In genomic region chr4:39700500-39700899, GRCh38 we compare ENCODE assay signal across 11 cellular contexts. TPM values are rescaled to one million over a fixed set of nuclear protein-coding genes. Genes with fewer than 3 reads are reported as not detected.
DNase-seq lines count a peak whose midpoint lies in the region; ATAC-seq and TF ChIP-seq lines count a peak whose summit lies in the region.
"Had no signal": no experiment of that assay in that cellular context is flagged by ENCODE, and none has a peak within 500 bp of the region (broad histone marks: within the 10 kb centered on the region; RNA-seq: fewer than 3 reads in every experiment).

No MANE protein-coding gene starts in this region.

- intact Hi-C loops in activated CD4-positive, alpha-beta T cell treated with anti-CD3 and anti-CD28 coated beads, Interleukin-2, amount 10 ng/mL, durations not matched to agents 24 days and 14 days (cut with micrococcal nuclease), result no loop called here
- intact Hi-C loops in activated B cell treated with CpG ODN at 0.5 μM for 24 hours (cut with micrococcal nuclease), result no loop called here

- no peak for DNase-seq in activated CD4-positive, alpha-beta T cell treated with anti-CD3 and anti-CD28 coated beads, Interleukin-2, amount 10 ng/mL, durations not matched to agents 24 days and 14 days
- no peak for DNase-seq in activated CD4-positive, alpha-beta T cell treated with anti-CD3 and anti-CD28 coated beads for 4 hours
- no peak for DNase-seq in activated B cell treated with CpG ODN at 0.5 μM for 24 hours
- DNase-seq in fibroblast of pulmonary artery (ENCODE audit: low read depth), result no peak
- no peak for DNase-seq in NCI-H1092 treated with DMSO at 0.1 percent for 48 hours (lab: John Stamatoyannopoulos, UW)
- no peak for DNase-seq in middle frontal gyrus (ENCODE audit: extremely low spot score, low spot score)
- DNase-seq: NCI-H1694, right cardiac atrium had no signal

- peaks cover 0 to 2% (median 0%) of the 10 kb centered on the region in 3 donors for H3K36me3 ChIP-seq in skeletal muscle tissue (ENCODE audit: control insufficient read depth in 3 of 3, insufficient read depth in 3 of 3, low read length in 3 of 3)

- peaks cover 20% of the 10 kb centered on the region for H3K36me3 Mint-ChIP-seq in activated CD4-positive, alpha-beta T cell treated with anti-CD3 and anti-CD28 coated beads, Interleukin-2, amount 10 ng/mL, durations not matched to agents 24 days and 14 days (ENCODE audit: low read depth)
- H3K36me3 Mint-ChIP-seq in activated B cell treated with CpG ODN at 0.5 μM for 24 hours (ENCODE audit: low read depth), result peaks cover 23% of the 10 kb centered on the region

- CTCF ChIA-PET in activated B cell treated with CpG ODN at 0.5 μM for 24 hours (lab: Charles Lee), result no interaction called here

- no peaks in the 10 kb centered on the region for H3K27me3 ChIP-seq in skeletal muscle tissue (ENCODE audit: control insufficient read depth in 3 of 3, insufficient read depth in 3 of 3, low read length in 3 of 3)
- H3K27me3 ChIP-seq: vagina had no signal

- H3K9me3 ChIP-seq in skeletal muscle tissue (ENCODE audit: control insufficient read depth in 3 of 3, low read length in 3 of 3), result no peaks in the 10 kb centered on the region
- H3K9me3 ChIP-seq: vagina had no signal

- ATAC-seq in activated B cell treated with CpG ODN at 0.5 μM for 24 hours (ENCODE audit: low read depth) (no peak), GM18498 (IDR thresholded peaks at IDR 0.05; ENCODE audit: unreplicated experiment) (no peak)
- ATAC-seq: right cardiac atrium had no signal

- peak overlapping the region; percentile 99 for H3K27ac Mint-ChIP-seq in activated CD4-positive, alpha-beta T cell treated with anti-CD3 and anti-CD28 coated beads, Interleukin-2, amount 10 ng/mL, durations not matched to agents 24 days and 14 days
- H3K27ac Mint-ChIP-seq in activated B cell treated with CpG ODN at 0.5 μM for 24 hours, result no peak overlapping the region

- peak overlapping the region; percentile 17 to 96 (median 57) for H3K9ac ChIP-seq in skeletal muscle tissue (ENCODE audit: low read depth in 1 of 3, low read length in 3 of 3)

- H3K27ac ChIP-seq in skeletal muscle tissue (ENCODE audit: low read depth, low read length), result peak overlapping the region; percentile 95
- H3K27ac ChIP-seq: vagina had no signal

- POLR2A ChIA-PET in activated B cell treated with CpG ODN at 0.5 μM for 24 hours (lab: Charles Lee), result no interaction called here

- H3K27me3 Mint-ChIP-seq in activated CD4-positive, alpha-beta T cell treated with anti-CD3 and anti-CD28 coated beads, Interleukin-2, amount 10 ng/mL, durations not matched to agents 24 days and 14 days, result no peaks in the 10 kb centered on the region
- no peaks in the 10 kb centered on the region for H3K27me3 Mint-ChIP-seq in activated B cell treated with CpG ODN at 0.5 μM for 24 hours

- peaks cover 6 to 19% (median 15%) of the 10 kb centered on the region in 3 donors for H3K4me1 ChIP-seq in skeletal muscle tissue (ENCODE audit: control insufficient read depth in 3 of 3, insufficient read depth in 3 of 3, low read length in 3 of 3)

- H3K4me3 Mint-ChIP-seq in activated CD4-positive, alpha-beta T cell treated with anti-CD3 and anti-CD28 coated beads, Interleukin-2, amount 10 ng/mL, durations not matched to agents 24 days and 14 days, result peak overlapping the region; percentile 99
- H3K4me3 Mint-ChIP-seq in activated B cell treated with CpG ODN at 0.5 μM for 24 hours, result peak overlapping the region; percentile 99

- TF ChIP-seq CTCF in activated B cell treated with CpG ODN at 0.5 μM for 24 hours (IDR thresholded peaks at IDR 0.05) (no peak), fibroblast of pulmonary artery (IDR thresholded peaks at IDR 0.05; ENCODE audit: low read length, missing control alignments) (no peak)

- H3K4me1 Mint-ChIP-seq in activated CD4-positive, alpha-beta T cell treated with anti-CD3 and anti-CD28 coated beads, Interleukin-2, amount 10 ng/mL, durations not matched to agents 24 days and 14 days, result peaks cover 24% of the 10 kb centered on the region
- peaks cover 49% of the 10 kb centered on the region for H3K4me1 Mint-ChIP-seq in activated B cell treated with CpG ODN at 0.5 μM for 24 hours

- peak overlapping the region; percentile 96 for H3K4me3 ChIP-seq in fibroblast of pulmonary artery (replicated peaks; ENCODE audit: low read depth, low read length)
- H3K4me3 ChIP-seq in skeletal muscle tissue (ENCODE audit: low read length in 3 of 3), result peak overlapping the region in 2 of 3 donors; percentile 45 to 92

- H3K9me3 Mint-ChIP-seq in activated CD4-positive, alpha-beta T cell treated with anti-CD3 and anti-CD28 coated beads, Interleukin-2, amount 10 ng/mL, durations not matched to agents 24 days and 14 days, result no peaks in the 10 kb centered on the region
- no peaks in the 10 kb centered on the region for H3K9me3 Mint-ChIP-seq in activated B cell treated with CpG ODN at 0.5 μM for 24 hours

RNA-seq across cellular contexts. Expression of gene UBE2K, which starts 2.6 kb away (rescaled TPM):
- total RNA-seq in activated CD4-positive, alpha-beta T cell treated with anti-CD3 and anti-CD28 coated beads, Interleukin-2, amount 10 ng/mL, durations not matched to agents 24 days and 14 days, result 99.4 and 106 TPM in 2 replicates
- total RNA-seq in activated B cell treated with CpG ODN at 0.5 μM for 24 hours (54.4 and 64.0 TPM in 2 replicates), skeletal muscle tissue (22.4 TPM)
